34 cellular contexts compared by ENCODE assay signal in genomic region chr5:102226321-102226720, GRCh38.
"Had no signal": no experiment of that assay in that cellular context is flagged by ENCODE, and none has a peak within 500 bp of the region (broad histone marks: within the 10 kb centered on the region; RNA-seq: fewer than 3 reads in every experiment).

No MANE protein-coding gene starts in this region.

- H3K9me3 Mint-ChIP-seq: activated B cell treated with CpG ODN at 0.5 μM for 24 hours; activated CD8-positive, alpha-beta T cell treated with anti-CD3 and anti-CD28 coated beads for 36 hours; activated naive CD4-positive, alpha-beta T cell treated with anti-CD3 and anti-CD28 coated beads, Interleukin-2, amount 50 U/mL, for 24 hours; activated naive CD8-positive, alpha-beta T cell treated with anti-CD3 and anti-CD28 coated beads for 36 hours; activated naive CD8-positive, alpha-beta T cell treated with anti-CD3 and anti-CD28 coated beads, Interleukin-2, amount 50 U/mL, for 24 hours; activated T-cell treated with anti-CD3 and anti-CD28 coated beads, Interleukin-2, amount 50 U/mL, for 4 hours; activated T-helper 17 cell treated with anti-CD3 and anti-CD28 coated beads, Interleukin-2, amount 50 U/mL, for 72 hours; T-helper 2 cell treated with Interferon-gamma antibody and Interleukin-4, amounts not matched to agents 5 μg/mL and 100 μg/mL, for 36 hours had no signal

- H3K4me3 Mint-ChIP-seq: activated B cell treated with CpG ODN at 0.5 μM for 24 hours; activated CD8-positive, alpha-beta T cell treated with anti-CD3 and anti-CD28 coated beads for 36 hours; activated naive CD4-positive, alpha-beta T cell treated with anti-CD3 and anti-CD28 coated beads, Interleukin-2, amount 50 U/mL, for 24 hours; activated naive CD8-positive, alpha-beta T cell treated with anti-CD3 and anti-CD28 coated beads for 36 hours; activated naive CD8-positive, alpha-beta T cell treated with anti-CD3 and anti-CD28 coated beads, Interleukin-2, amount 50 U/mL, for 24 hours; activated T-cell treated with anti-CD3 and anti-CD28 coated beads, Interleukin-2, amount 50 U/mL, for 4 hours; activated T-helper 17 cell treated with anti-CD3 and anti-CD28 coated beads, Interleukin-2, amount 50 U/mL, for 72 hours; dendritic cell treated with granulocyte-macrophage colony-stimulating factor and Interleukin-4, amounts not matched to agents 40 ng/mL and 50 ng/mL, for 4 days; endodermal cell; T-helper 17 cell; T-helper 2 cell treated with Interferon-gamma antibody and Interleukin-4, amounts not matched to agents 5 μg/mL and 100 μg/mL, for 36 hours had no signal

- H3K4me1 ChIP-seq: adrenal gland, esophagus muscularis mucosa, gastroesophageal sphincter had no signal

- H3K4me3 ChIP-seq: adrenal gland, body of pancreas, cardiac muscle cell, coronary artery, dorsolateral prefrontal cortex, esophagus muscularis mucosa, gastroesophageal sphincter had no signal

- H3K36me3 Mint-ChIP-seq: activated naive CD4-positive, alpha-beta T cell treated with anti-CD3 and anti-CD28 coated beads, Interleukin-2, amount 50 U/mL, for 24 hours; activated naive CD8-positive, alpha-beta T cell treated with anti-CD3 and anti-CD28 coated beads for 36 hours had no signal

- H3K27ac ChIP-seq: adrenal gland, body of pancreas, cardiac muscle cell, coronary artery, dorsolateral prefrontal cortex, esophagus muscularis mucosa, gastroesophageal sphincter, WERI-Rb-1 had no signal

- H3K4me1 Mint-ChIP-seq: activated T-helper 17 cell treated with anti-CD3 and anti-CD28 coated beads, Interleukin-2, amount 50 U/mL, for 72 hours; endodermal cell had no signal

- DNase-seq: activated B cell treated with CpG ODN at 0.5 μM for 24 hours; activated CD4-positive, alpha-beta T cell treated with anti-CD3 and anti-CD28 coated beads for 48 hours; activated CD4-positive, alpha-beta T cell treated with anti-CD3 and anti-CD28 coated beads, Interleukin-2, amount 50 U/mL, for 1 hour; activated CD4-positive, alpha-beta T cell treated with anti-CD3 and anti-CD28 coated beads, Interleukin-2, amount 50 U/mL, for 48 hours; activated CD8-positive, alpha-beta memory T cell treated with anti-CD3 and anti-CD28 coated beads for 24 hours; activated CD8-positive, alpha-beta T cell treated with anti-CD3 and anti-CD28 coated beads for 36 hours; activated effector memory CD4-positive, alpha-beta T cell treated with Interleukin-2 at 50 U/mL for 16 hours; activated gamma-delta T cell treated with Interleukin-2 at 50 U/mL for 16 hours; activated naive CD4-positive, alpha-beta T cell treated with Interleukin-2 at 50 U/mL for 16 hours; activated naive CD8-positive, alpha-beta T cell treated with anti-CD3 and anti-CD28 coated beads for 36 hours; activated naive CD8-positive, alpha-beta T cell treated with anti-CD3 and anti-CD28 coated beads, Interleukin-2, amount 50 U/mL, for 24 hours; activated T-cell treated with anti-CD3 and anti-CD28 coated beads, Interleukin-2, amount 50 U/mL, for 4 hours; adrenal gland; amygdala; aorta; body of pancreas; central memory CD4-positive, alpha-beta T cell; dorsolateral prefrontal cortex; effector memory CD4-positive, alpha-beta T cell; endodermal cell; erythroblast; foreskin melanocyte; T-helper 1 cell; T-helper 17 cell; T1000; WERI-Rb-1 had no signal

- H3K36me3 ChIP-seq: adrenal gland, cardiac muscle cell, esophagus muscularis mucosa, gastroesophageal sphincter, WERI-Rb-1 had no signal

- H3K9me3 ChIP-seq: adrenal gland, body of pancreas had no signal

- H3K27me3 Mint-ChIP-seq: activated naive CD4-positive, alpha-beta T cell treated with anti-CD3 and anti-CD28 coated beads, Interleukin-2, amount 50 U/mL, for 24 hours; activated naive CD8-positive, alpha-beta T cell treated with anti-CD3 and anti-CD28 coated beads for 36 hours; activated naive CD8-positive, alpha-beta T cell treated with anti-CD3 and anti-CD28 coated beads, Interleukin-2, amount 50 U/mL, for 24 hours; dendritic cell treated with granulocyte-macrophage colony-stimulating factor and Interleukin-4, amounts not matched to agents 40 ng/mL and 50 ng/mL, for 4 days had no signal

- H3K27me3 ChIP-seq: adrenal gland, body of pancreas, cardiac muscle cell, dorsolateral prefrontal cortex, esophagus muscularis mucosa, gastroesophageal sphincter had no signal

- H3K27ac Mint-ChIP-seq: activated B cell treated with CpG ODN at 0.5 μM for 24 hours; activated CD8-positive, alpha-beta T cell treated with anti-CD3 and anti-CD28 coated beads for 36 hours; activated naive CD4-positive, alpha-beta T cell treated with anti-CD3 and anti-CD28 coated beads, Interleukin-2, amount 50 U/mL, for 24 hours; activated naive CD8-positive, alpha-beta T cell treated with anti-CD3 and anti-CD28 coated beads for 36 hours; activated naive CD8-positive, alpha-beta T cell treated with anti-CD3 and anti-CD28 coated beads, Interleukin-2, amount 50 U/mL, for 24 hours; activated T-helper 17 cell treated with anti-CD3 and anti-CD28 coated beads, Interleukin-2, amount 50 U/mL, for 72 hours; dendritic cell treated with granulocyte-macrophage colony-stimulating factor and Interleukin-4, amounts not matched to agents 40 ng/mL and 50 ng/mL, for 4 days; endodermal cell; T-helper 17 cell; T-helper 2 cell treated with Interferon-gamma antibody and Interleukin-4, amounts not matched to agents 5 μg/mL and 100 μg/mL, for 36 hours had no signal
